In the genomic region with DNA sequence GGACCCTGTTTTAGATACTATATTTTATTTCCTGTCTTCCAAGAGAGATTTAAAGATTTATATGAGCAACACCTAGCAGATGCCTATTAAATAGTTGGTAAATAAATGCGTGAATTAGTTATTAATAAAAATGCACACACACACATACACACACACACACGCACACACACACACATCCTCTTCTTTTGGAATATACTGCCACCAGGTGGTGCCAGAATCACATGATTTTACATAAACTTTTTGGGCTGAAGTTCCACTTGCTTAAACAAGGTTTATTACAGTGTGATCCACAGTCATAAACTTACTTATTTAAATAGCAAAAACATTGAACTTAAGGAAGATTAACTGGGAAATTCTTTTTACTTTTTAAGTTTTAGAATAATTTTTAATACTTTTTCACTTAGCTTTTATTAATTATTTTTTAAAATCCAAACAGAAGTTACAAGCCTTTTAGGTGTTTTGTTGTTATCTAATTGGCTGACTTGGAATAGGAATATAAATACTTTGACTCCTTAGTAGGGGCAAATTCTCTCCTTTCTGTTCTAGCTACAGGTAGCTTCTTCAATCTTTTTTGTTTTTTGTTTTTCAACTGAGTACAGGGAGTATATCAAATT, we compare ENCODE assay signal across 9 cellular contexts. TPM values are rescaled to one million over a fixed set of nuclear protein-coding genes. Genes with fewer than 3 reads are reported as not detected.
DNase-seq lines count a peak whose midpoint lies in the region; ATAC-seq, FAIRE-seq and TF ChIP-seq lines count a peak whose summit lies in the region.
"Had no signal": no experiment of that assay in that cellular context is flagged by ENCODE, and none has a peak within 500 bp of the region (broad histone marks: within the 10 kb centered on the region; RNA-seq: fewer than 3 reads in every experiment).

No MANE protein-coding gene starts in this region.

- no peaks in the 10 kb centered on the region; the same call in 1 of the 2 replicates for H3K36me3 ChIP-seq in Panc1 (ENCODE audit: control insufficient read depth, insufficient read depth, low read length)
- H3K36me3 ChIP-seq in keratinocyte (ENCODE audit: control insufficient read depth in 2 of 2, extremely low read depth in 1 of 2, insufficient read depth in 2 of 2, low read length in 2 of 2): peaks cover 0 to 3% of the 10 kb centered on the region in 2 experiments

- BruUV-seq in Panc1 (replicated peaks; lab: Mats Ljungman, UMichigan): no TSS peak

- H3K4me3 ChIP-seq in Panc1 (ENCODE audit: low read depth in 2 of 2, low read length in 2 of 2) (no peak overlapping the region), keratinocyte (ENCODE audit: control insufficient read depth in 2 of 3, extremely low read depth in 1 of 3, insufficient read depth in 2 of 3, low read depth in 1 of 3, low read length in 3 of 3) (no peak overlapping the region)
- H3K4me3 ChIP-seq: BLaER1 treated with 17β-estradiol and CSF1 and Interleukin-3, amounts not matched to agents 10 nM and 100 nM had no signal

- intact Hi-C loops in Panc1 (cut with micrococcal nuclease; ENCODE audit: unreplicated experiment): loop anchor here (10.0 kb wide), 1 partner anchor 1008 kb away; no protein-coding TSS in a partner anchor

- POLR2A ChIA-PET in Panc1 (lab: Charles Lee): no interaction called here

- H3K4me1 ChIP-seq in Panc1 (ENCODE audit: control insufficient read depth, insufficient read depth, low read length) (no peaks in the 10 kb centered on the region), keratinocyte (ENCODE audit: control insufficient read depth, extremely low read depth, insufficient read depth, low read length) (peaks cover 6% of the 10 kb centered on the region)
- H3K4me1 ChIP-seq: BLaER1 treated with 17β-estradiol and CSF1 and Interleukin-3, amounts not matched to agents 10 nM and 100 nM had no signal

- ATAC-seq in Panc1: no peak
- ATAC-seq in stimulated activated naive CD8-positive, alpha-beta T cell treated with anti-CD3 and anti-CD28 coated beads, Interleukin-15, Interleukin-2, amounts not matched to agents 100 U/mL and 50 U/mL, for 24 hours: no peak
- ATAC-seq in GM21528 (IDR thresholded peaks at IDR 0.05; ENCODE audit: low FRiP score, unreplicated experiment): no peak

- in situ Hi-C loops in Panc1 (cut with HindIII; ENCODE audit: low pct_unique_long_range_greater_than_20kb, low sequenced_read_pairs): no loop called here

- CTCF ChIA-PET in Panc1 (lab: Charles Lee): no interaction called here

- dilution Hi-C loops in keratinocyte (cut with MboI; ENCODE audit: extremely low pct_ligation_motif_present, low sequenced_read_pairs): no loop called here

- H3K27me3 ChIP-seq in Panc1 (ENCODE audit: control insufficient read depth, insufficient read depth, low read length): no peaks in the 10 kb centered on the region
- H3K27me3 ChIP-seq in keratinocyte (ENCODE audit: control insufficient read depth, extremely low read depth, insufficient read depth, low read length): no peaks in the 10 kb centered on the region
- H3K27me3 ChIP-seq: BLaER1 treated with 17β-estradiol and CSF1 and Interleukin-3, amounts not matched to agents 10 nM and 100 nM had no signal

- H3K9me1 ChIP-seq in keratinocyte (ENCODE audit: control insufficient read depth, extremely low read depth, insufficient read depth, low read length): no peaks in the 10 kb centered on the region

- H3K4me2 ChIP-seq in keratinocyte (ENCODE audit: control insufficient read depth, extremely low read depth, insufficient read depth, low read depth, low read length): no peak overlapping the region
- H3K4me2 ChIP-seq: BLaER1 treated with 17β-estradiol and CSF1 and Interleukin-3, amounts not matched to agents 10 nM and 100 nM had no signal

- no peaks in the 10 kb centered on the region for H3K9me3 ChIP-seq in Panc1 (ENCODE audit: control insufficient read depth, insufficient read depth, low read depth, low read length)
- no peaks in the 10 kb centered on the region for H3K9me3 ChIP-seq in keratinocyte (ENCODE audit: control insufficient read depth, low read depth, low read length)
- H3K9me3 ChIP-seq: BLaER1 treated with 17β-estradiol and CSF1 and Interleukin-3, amounts not matched to agents 10 nM and 100 nM had no signal

- H3K27ac ChIP-seq in Panc1 (ENCODE audit: low read length): no peak overlapping the region
- no peak overlapping the region for H3K27ac ChIP-seq in keratinocyte (ENCODE audit: control insufficient read depth, insufficient read depth, low read length)
- H3K27ac ChIP-seq: BLaER1 treated with 17β-estradiol and CSF1 and Interleukin-3, amounts not matched to agents 10 nM and 100 nM had no signal

- no peaks in the 10 kb centered on the region for H4K20me1 ChIP-seq in keratinocyte (ENCODE audit: control insufficient read depth, extremely low read depth, insufficient read depth, low read length)
- H4K20me1 ChIP-seq: BLaER1 treated with 17β-estradiol and CSF1 and Interleukin-3, amounts not matched to agents 10 nM and 100 nM had no signal

- no peaks in the 10 kb centered on the region for H3K79me2 ChIP-seq in keratinocyte (ENCODE audit: control insufficient read depth, insufficient read depth, low read length)

- DNase-seq in NCI-H146 (lab: John Stamatoyannopoulos, UW) (peak; percentile 55), NCI-H146 treated with DMSO at 0.1 percent for 48 hours (lab: John Stamatoyannopoulos, UW; ENCODE audit: unreplicated experiment) (no peak), HUDEP-2 (lab: John Stamatoyannopoulos, UW; ENCODE audit: unreplicated experiment in 76 of 76) (peak in 54 of 76 experiments; percentile 3 to 64 (median 38)), Panc1 (ENCODE audit: low read depth, low spot score) (peak; percentile 42), astrocyte of the hippocampus (ENCODE audit: low read depth, low spot score) (peak; percentile 85), keratinocyte (ENCODE audit: low read depth, low spot score) (no peak)
- peak; percentile 17 for DNase-seq in stimulated activated naive CD8-positive, alpha-beta T cell treated with anti-CD3 and anti-CD28 coated beads, Interleukin-15, Interleukin-2, amounts not matched to agents 100 U/mL and 50 U/mL, for 24 hours

- FAIRE-seq in keratinocyte (lab: Jason Lieb, UNC): peak; percentile 34

- no peak overlapping the region for H2AFZ ChIP-seq in keratinocyte (ENCODE audit: control insufficient read depth, low read length)

- no peak overlapping the region for H3K9ac ChIP-seq in keratinocyte (ENCODE audit: control insufficient read depth, extremely low read depth, insufficient read depth, low read length)
- H3K9ac ChIP-seq: BLaER1 treated with 17β-estradiol and CSF1 and Interleukin-3, amounts not matched to agents 10 nM and 100 nM had no signal

- TF ChIP-seq CTCF in Panc1 (IDR thresholded peaks at IDR 0.05): peak; percentile 55; the same call in 1 of the 2 replicates
- peak; percentile 52 to 66 (median 62) for TF ChIP-seq CTCF in keratinocyte (optimal IDR thresholded peaks at IDR 0.05 in 1 of 3, IDR thresholded peaks at IDR 0.05 in 1 of 3, conservative IDR thresholded peaks at IDR 0.05 in 1 of 3; ENCODE audit: extremely low read depth in 1 of 3, insufficient read depth in 2 of 3, low read length in 3 of 3)

RNA-seq across cellular contexts. Expression of gene RAD51B, which starts 17.5 kb away (rescaled TPM):
- total RNA-seq in Panc1 (2021; ENCODE audit: unreplicated experiment): 8.5 TPM
- 3.5 TPM for polyA plus RNA-seq in Panc1 (2012; ENCODE audit: insufficient read length)
- 7.1 to 13.3 TPM (median 10.1 TPM) in 3 replicates for polyA plus RNA-seq in keratinocyte
- polyA plus RNA-seq in keratinocyte (2011; ENCODE audit: low read depth): 3.7 TPM
- polyA plus RNA-seq in keratinocyte (2011; cell fraction: cytosol; rRNA removed): 8.0 and 10.3 TPM in 2 replicates
- polyA plus RNA-seq in keratinocyte (2011; cell fraction: nucleus; rRNA removed): 11.3 and 15.3 TPM in 2 replicates
- polyA plus RNA-seq in keratinocyte (2012; ENCODE audit: low replicate concordance): 5.9 and 6.9 TPM in 2 replicates
- 8.6 to 42.1 TPM (median 30.3 TPM) in 3 replicates for polyA minus RNA-seq in keratinocyte
- polyA minus RNA-seq in keratinocyte (2011; cell fraction: cytosol; rRNA and poly(A)+ RNA removed): 10.6 TPM
- polyA minus RNA-seq in keratinocyte (2011; cell fraction: nucleus; rRNA and poly(A)+ RNA removed): 19.3 and 53.4 TPM in 2 replicates

RNA-seq across cellular contexts. Expression of gene ZFYVE26, which starts 20.7 kb away (rescaled TPM):
- total RNA-seq in Panc1 (2021; ENCODE audit: unreplicated experiment): 17.3 TPM
- polyA plus RNA-seq in Panc1 (2012; ENCODE audit: insufficient read length): 5.7 TPM
- polyA plus RNA-seq in keratinocyte: 8.5 to 12.8 TPM (median 9.8 TPM) in 3 replicates
- polyA plus RNA-seq in keratinocyte (2011; ENCODE audit: low read depth): 3.5 TPM
- 5.8 and 7.6 TPM in 2 replicates for polyA plus RNA-seq in keratinocyte (2011; cell fraction: cytosol; rRNA removed)
- polyA plus RNA-seq in keratinocyte (2011; cell fraction: nucleus; rRNA removed): 33.2 and 36.2 TPM in 2 replicates
- 5.9 and 8.3 TPM in 2 replicates for polyA plus RNA-seq in keratinocyte (2012; ENCODE audit: low replicate concordance)
- 28.1 to 43.6 TPM (median 36.8 TPM) in 3 replicates for polyA minus RNA-seq in keratinocyte
- 11.3 TPM for polyA minus RNA-seq in keratinocyte (2011; cell fraction: cytosol; rRNA and poly(A)+ RNA removed)
- polyA minus RNA-seq in keratinocyte (2011; cell fraction: nucleus; rRNA and poly(A)+ RNA removed): 39.6 and 64.6 TPM in 2 replicates

Comparison
In these comparisons a context has a peak if more than half of its experiments do, and no peak if none do; other contexts are left out.
1. DNase-seq: peak in NCI-H146 (single experiment), HUDEP-2 (54 of 76), Panc1 (single experiment), astrocyte of the hippocampus (single experiment) and stimulated activated naive CD8-positive, alpha-beta T cell treated with anti-CD3 and anti-CD28 coated beads, Interleukin-15, Interleukin-2, amounts not matched to agents 100 U/mL and 50 U/mL, for 24 hours (single experiment); none in NCI-H146 treated with DMSO at 0.1 percent for 48 hours (single experiment) and keratinocyte (single experiment).